9 cellular contexts compared by ENCODE assay signal in genomic region chr9:136085815-136086212, GRCh38. TPM values are rescaled to one million over a fixed set of nuclear protein-coding genes. Genes with fewer than 3 reads are reported as not detected.
A peak's percentile ranks its signal among the peaks of the same experiment; 100 is the strongest.
DNase-seq lines count a peak whose midpoint lies in the region; ATAC-seq and TF ChIP-seq lines count a peak whose summit lies in the region.
"Had no signal": no experiment of that assay in that cellular context is flagged by ENCODE, and none has a peak within 500 bp of the region (broad histone marks: within the 10 kb centered on the region; RNA-seq: fewer than 3 reads in every experiment).

No MANE protein-coding gene starts in this region.

- DNase-seq in RWPE1 (ENCODE audit: low spot score) (no peak), mucosa of gallbladder (ENCODE audit: low spot score) (peak; percentile 70), tibial artery (peak; percentile 57 to 93), vagina (ENCODE audit: extremely low spot score in 2 of 2) (no peak), DMS79 treated with DMSO at 0.1 percent for 48 hours (lab: John Stamatoyannopoulos, UW) (no peak)
- no peak for DNase-seq in activated CD4-positive, alpha-beta T cell treated with anti-CD3 and anti-CD28 coated beads, Interleukin-2, amount 50 U/mL, for 1 hour
- DNase-seq: Calu3, NCI-H446 treated with DMSO at 0.1 percent for 48 hours had no signal

- H3K27me3 ChIP-seq in gastroesophageal sphincter (no peaks in the 10 kb centered on the region), tibial artery (no peaks in the 10 kb centered on the region), vagina (no peaks in the 10 kb centered on the region)

- H3K4me3 ChIP-seq in gastroesophageal sphincter (peak overlapping the region in 1 of 2 donors; percentile 25), tibial artery (peak overlapping the region; percentile 22 to 26), vagina (no peak overlapping the region)

- H3K27ac ChIP-seq in RWPE1 (peak overlapping the region; percentile 59), gastroesophageal sphincter (peak overlapping the region; percentile 41 to 100 (median 96)), tibial artery (peak overlapping the region; percentile 96), vagina (no peak overlapping the region)

- TF ChIP-seq POLR2A in gastroesophageal sphincter (IDR thresholded peaks at IDR 0.05) (no peak), vagina (IDR thresholded peaks at IDR 0.05) (no peak)

- peaks cover 0 to 14% of the 10 kb centered on the region in 2 donors for H3K36me3 ChIP-seq in gastroesophageal sphincter
- peaks cover 0 to 11% (median 5%) of the 10 kb centered on the region in 3 donors for H3K36me3 ChIP-seq in tibial artery
- no peaks in the 10 kb centered on the region for H3K36me3 ChIP-seq in vagina

- no peaks in the 10 kb centered on the region for H3K9me3 ChIP-seq in gastroesophageal sphincter
- no peaks in the 10 kb centered on the region for H3K9me3 ChIP-seq in tibial artery
- no peaks in the 10 kb centered on the region for H3K9me3 ChIP-seq in vagina

- POLR2A ChIA-PET in RWPE1 (lab: Yijun Ruan, JAX; ENCODE audit: low non-redundant PET) = no interaction called here

- TF ChIP-seq CTCF in RWPE1 (conservative IDR thresholded peaks at IDR 0.05; ENCODE audit: low read depth) = no peak
- no peak for TF ChIP-seq CTCF in gastroesophageal sphincter (IDR thresholded peaks at IDR 0.05)
- TF ChIP-seq CTCF in tibial artery (IDR thresholded peaks at IDR 0.05) = no peak
- TF ChIP-seq CTCF in vagina (IDR thresholded peaks at IDR 0.05) = no peak

- CTCF ChIA-PET in RWPE1 (lab: Yijun Ruan, JAX) = interaction anchor here (1.0 kb wide), 1 partner anchor 118 kb away, joined by 3 read pairs; no protein-coding TSS in a partner anchor

- intact Hi-C loops in tibial artery (cut with DNase I; ENCODE audit: low total_unique reads) (loop anchor here (5.0 kb wide), 2 partner anchors 34 to 36 kb away; no protein-coding TSS in a partner anchor), vagina (cut with DNase I) (no loop called here)

- peak; percentile 78 for ATAC-seq in gastroesophageal sphincter

- H3K4me1 ChIP-seq in gastroesophageal sphincter (peaks cover 15 to 100% (median 76%) of the 10 kb centered on the region in 3 donors), tibial artery (peaks cover 23 to 96% (median 88%) of the 10 kb centered on the region in 4 donors), vagina (peaks cover 77% of the 10 kb centered on the region)

- WGBS in gastroesophageal sphincter (ENCODE audit: low coverage in 1 of 2), 2 donors = no CpG with 5 or more reads among the region's 16 CpGs

- no peak for TF ChIP-seq EP300 in gastroesophageal sphincter (IDR thresholded peaks at IDR 0.05)

RNA-seq across cellular contexts. Expression of gene NACC2, which starts 9.3 kb away (rescaled TPM):
- total RNA-seq in gastroesophageal sphincter (100 to 1,000 TPM in 3 of 4 donors, 10 to 100 TPM in 1; 71.4 to 209 (median 110) TPM), mucosa of gallbladder (59.6 TPM), vagina (21.1 TPM)

RNA-seq across cellular contexts. Expression of gene TMEM250, which starts 32.9 kb away (rescaled TPM):
- total RNA-seq in gastroesophageal sphincter (10 to 100 TPM; 28.7 to 66.1 (median 45.3) TPM), mucosa of gallbladder (40.6 TPM), vagina (25.0 TPM)

Comparison
In these comparisons a context has a peak if more than half of its experiments do, and no peak if none do; other contexts are left out.
1. DNase-seq: peak in mucosa of gallbladder (single experiment) and tibial artery (2 of 2); none in RWPE1 (single experiment), activated CD4-positive, alpha-beta T cell treated with anti-CD3 and anti-CD28 coated beads, Interleukin-2, amount 50 U/mL, for 1 hour (single experiment), vagina (0 of 2) and DMS79 treated with DMSO at 0.1 percent for 48 hours (single experiment).
2. H3K4me3 ChIP-seq: peak in tibial artery (2 of 2); none in vagina (0 of 2).